8 cellular contexts compared by ENCODE assay signal in genomic region chr17:74211141-74211928, GRCh38. TPM values are rescaled to one million over a fixed set of nuclear protein-coding genes. Genes with fewer than 3 reads are reported as not detected.
DNase-seq lines count a peak whose midpoint lies in the region; ATAC-seq and TF ChIP-seq lines count a peak whose summit lies in the region.

No MANE protein-coding gene starts in this region.

- H3K4me1 ChIP-seq in SK-N-SH (ENCODE audit: control insufficient read depth in 1 of 2, insufficient read depth in 2 of 2, low read depth in 1 of 2, low read length in 1 of 2) = peaks cover 10 to 76% of the 10 kb centered on the region in 2 experiments; a peak in 3 of 4 replicates

- H3K4me2 ChIP-seq in SK-N-SH = peak overlapping the region; percentile 2; the same call in 1 of the 2 replicates

- peaks cover 30% of the 10 kb centered on the region for H3K36me3 Mint-ChIP-seq in osteocyte (ENCODE audit: unreplicated experiment)

- peak overlapping the region; percentile 20 for H3K4me3 Mint-ChIP-seq in osteocyte (ENCODE audit: unreplicated experiment)

- TF ChIP-seq RAD21 in SK-N-SH (IDR thresholded peaks at IDR 0.05; ENCODE audit: low read length) = no peak

- no peak overlapping the region for H3K4me3 ChIP-seq in SK-N-SH (ENCODE audit: low read depth in 2 of 2, low read length in 1 of 2)
- peak overlapping the region; percentile 46 to 85 (median 73) for H3K4me3 ChIP-seq in dorsolateral prefrontal cortex

- H4K20me1 ChIP-seq in SK-N-SH (ENCODE audit: insufficient read depth) = peaks cover 45% of the 10 kb centered on the region

- H3K9me2 ChIP-seq in SK-N-SH = no peaks in the 10 kb centered on the region

- peaks cover 28% of the 10 kb centered on the region for H3K79me2 ChIP-seq in SK-N-SH (ENCODE audit: insufficient read depth)

- no peak for TF ChIP-seq EP300 in SK-N-SH (IDR thresholded peaks at IDR 0.05; ENCODE audit: borderline replicate concordance in 1 of 2, low read depth in 1 of 2, low read length in 1 of 2)

- H3K27ac ChIP-seq in SK-N-SH (ENCODE audit: low read depth in 2 of 2, low read length in 1 of 2) (peak overlapping the region; percentile 34 to 70; a peak in 3 of 4 replicates), dorsolateral prefrontal cortex (peak overlapping the region; percentile 51 to 98 (median 93))

- DNase-seq in SK-N-SH (no peak), dorsolateral prefrontal cortex (no peak), osteocyte (ENCODE audit: extremely low spot score, unreplicated experiment) (no peak), COLO829 (ENCODE audit: low spot score) (no peak), putamen (ENCODE audit: low spot score) (no peak)
- DNase-seq in activated CD4-positive, CD25-positive, alpha-beta regulatory T cell (lab: John Stamatoyannopoulos, UW) = no peak

- WGBS in SK-N-SH (ENCODE audit: low lambda C conversion rate) = 87% methylated on average over 14 of the region's 14 CpGs

- H3K9me3 ChIP-seq in SK-N-SH = no peaks in the 10 kb centered on the region

- no peak for ATAC-seq in HG03025 (IDR thresholded peaks at IDR 0.05; ENCODE audit: low FRiP score, unreplicated experiment)

- CTCF ChIA-PET in SK-N-SH (lab: Yijun Ruan, JAX) = interaction anchor here (0.6 to 4.5 kb wide), 22 partner anchors 8 to 835 kb away, joined by 3 to 30 read pairs (median 4); partner anchors contain the start of gene RPL38

- H3K9ac ChIP-seq in SK-N-SH = no peak overlapping the region

- H3K27ac Mint-ChIP-seq in osteocyte (ENCODE audit: unreplicated experiment) = no peak overlapping the region

- peaks cover 48% of the 10 kb centered on the region for H3K4me1 Mint-ChIP-seq in osteocyte (ENCODE audit: unreplicated experiment)

- no peaks in the 10 kb centered on the region for H3K27me3 Mint-ChIP-seq in osteocyte (ENCODE audit: unreplicated experiment)

- TF ChIP-seq POLR2A in GM15510 (IDR thresholded peaks at IDR 0.05; ENCODE audit: borderline replicate concordance, extremely low read depth, insufficient read length) = peak; percentile 23

- H3K27me3 ChIP-seq in SK-N-SH (ENCODE audit: insufficient read depth) (no peaks in the 10 kb centered on the region), dorsolateral prefrontal cortex (no peaks in the 10 kb centered on the region)

- peaks cover 53% of the 10 kb centered on the region for H3F3A ChIP-seq in SK-N-SH (replicated peaks; ENCODE audit: insufficient read depth)

- POLR2A ChIA-PET in SK-N-SH (lab: Yijun Ruan, JAX) = interaction anchor here (0.6 to 1.1 kb wide), 3 partner anchors 8 to 34 kb away, joined by 3 to 5 read pairs (median 3); partner anchors contain the start of gene RPL38

- H3K9me3 Mint-ChIP-seq in osteocyte (ENCODE audit: unreplicated experiment) = no peaks in the 10 kb centered on the region

- intact Hi-C loops in dorsolateral prefrontal cortex (cut with DNase I) = loop anchor here (2.0 to 10.0 kb wide), 4 partner anchors 33 to 245 kb away; no protein-coding TSS in a partner anchor

- H2AFZ ChIP-seq in SK-N-SH (ENCODE audit: low read depth) = no peak overlapping the region

- TF ChIP-seq CTCF in SK-N-SH (IDR thresholded peaks at IDR 0.05) (no peak), dorsolateral prefrontal cortex (IDR thresholded peaks at IDR 0.05 in 54 of 56, conservative IDR thresholded peaks at IDR 0.05 in 2 of 56; ENCODE audit: low read depth in 1 of 56, partially characterized antibody in 56 of 56) (no peak), osteocyte (IDR thresholded peaks at IDR 0.05) (no peak)

- H3K36me3 ChIP-seq in SK-N-SH (replicated peaks in 1 of 2; ENCODE audit: control insufficient read depth in 1 of 2, insufficient read depth in 2 of 2, low read length in 1 of 2) = peaks cover 33 to 46% of the 10 kb centered on the region in 2 experiments

TF ChIP-seq in SK-N-SH, 30 proteins besides CTCF, POLR2A, EP300 and RAD21:
- TF ChIP-seq MEF2A (IDR thresholded peaks at IDR 0.05; ENCODE audit: borderline replicate concordance, low read depth) = no peak
- no peak for TF ChIP-seq RFX5 (IDR thresholded peaks at IDR 0.05; ENCODE audit: low read length)
- no peak for TF ChIP-seq IRF3 (IDR thresholded peaks at IDR 0.05; ENCODE audit: low read depth, low read length)
- peak; percentile 84; the same call in 1 of the 2 replicates for TF ChIP-seq SIN3A (IDR thresholded peaks at IDR 0.05; ENCODE audit: borderline replicate concordance, low read depth, low read length)
- TF ChIP-seq POLR2AphosphoS5 (IDR thresholded peaks at IDR 0.05; ENCODE audit: low read depth, low read length) = no peak; the same call in 1 of the 2 replicates
- peak; percentile 15 for TF ChIP-seq PBX3 (IDR thresholded peaks at IDR 0.05)
- TF ChIP-seq RXRA (IDR thresholded peaks at IDR 0.05; ENCODE audit: borderline replicate concordance, low read depth) = no peak
- TF ChIP-seq MXI1 (IDR thresholded peaks at IDR 0.05; ENCODE audit: low read depth, low read length) = no peak
- TF ChIP-seq EZH2phosphoT487 (IDR thresholded peaks at IDR 0.05; ENCODE audit: borderline replicate concordance, low read depth) = no peak
- no peak for TF ChIP-seq MAX (IDR thresholded peaks at IDR 0.05; ENCODE audit: low read depth)
- TF ChIP-seq TAF1 (IDR thresholded peaks at IDR 0.05; ENCODE audit: borderline replicate concordance, low read depth, low read length) = no peak

RNA-seq across cellular contexts. Expression of gene TTYH2, which starts 2.0 kb away (rescaled TPM):
- 16.1 and 17.0 TPM in 2 replicates for polyA plus RNA-seq in SK-N-SH (2012; rRNA removed)
- 4.9 and 7.7 TPM in 2 replicates for polyA plus RNA-seq in SK-N-SH (2012; cell fraction: cytosol; rRNA removed)
- polyA plus RNA-seq in SK-N-SH (2012; cell fraction: nucleus; rRNA removed) = 24.7 and 28.8 TPM in 2 replicates
- 100 to 1,000 TPM in 71 of 120 experiments, 10 to 100 TPM in 49; 29.4 to 409 (median 112) TPM for total RNA-seq in dorsolateral prefrontal cortex
- 1.8 and 2.0 TPM in 2 replicates for total RNA-seq in osteocyte

RNA-seq across cellular contexts. Expression of gene RPL38, which starts 7.9 kb away (rescaled TPM):
- 816 and 4,154 TPM in 2 replicates for polyA plus RNA-seq in SK-N-SH (2012; rRNA removed)
- polyA plus RNA-seq in SK-N-SH (2012; cell fraction: cytosol; rRNA removed) = 2,004 and 5,521 TPM in 2 replicates
- polyA plus RNA-seq in SK-N-SH (2012; cell fraction: nucleus; rRNA removed) = 1,163 and 1,372 TPM in 2 replicates
- total RNA-seq in dorsolateral prefrontal cortex (100 to 1,000 TPM; 444 to 745 (median 535) TPM), osteocyte (755 and 762 TPM in 2 replicates)

Comparison
In these comparisons a context has a peak if more than half of its experiments do, and no peak if none do; other contexts are left out.
1. H3K4me3 ChIP-seq: peak in dorsolateral prefrontal cortex (59 of 59); none in SK-N-SH (0 of 2).
2. RNA of gene TTYH2, which starts 2.0 kb away (total RNA-seq): 29.4 to 409 TPM in dorsolateral prefrontal cortex; 1.8 to 2.0 TPM in osteocyte; every median in the first group is over 10 times any median in the second.